In the genomic region with DNA sequence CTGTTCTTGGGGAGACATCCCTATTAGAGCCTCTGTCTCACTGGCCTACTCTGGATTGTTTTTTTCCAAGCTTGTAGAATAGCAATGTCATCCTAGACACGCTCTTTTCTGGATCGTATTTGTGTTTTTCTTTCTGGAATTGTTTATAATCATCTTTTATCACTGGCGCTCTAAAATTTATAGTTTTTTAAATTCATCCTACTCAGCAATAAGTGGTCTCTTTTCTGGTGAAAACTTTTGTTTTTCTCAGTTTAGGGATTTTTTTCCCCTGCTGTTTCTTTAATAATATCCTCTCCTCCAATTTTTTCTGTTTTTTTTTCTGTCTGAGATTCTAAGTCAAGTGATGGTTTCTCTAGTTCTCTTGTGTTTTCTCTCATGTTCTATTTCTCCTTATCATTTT, we compare ENCODE assay signal across 2 cellular contexts.
TF ChIP-seq lines count a peak whose summit lies in the region.

No MANE protein-coding gene starts in this region.

TF ChIP-seq in A549, 52 proteins besides CTCF, POLR2A, EP300 and RAD21:
- TF ChIP-seq MYC (IDR thresholded peaks at IDR 0.05; ENCODE audit: borderline replicate concordance, low read length) (no peak), HDAC2 (IDR thresholded peaks at IDR 0.05) (no peak), MAFK (IDR thresholded peaks at IDR 0.05; ENCODE audit: partially characterized antibody) (peak; percentile 55)

TF ChIP-seq in IMR-90, 13 proteins besides CTCF, POLR2A, EP300 and RAD21:
- TF ChIP-seq FOS (IDR thresholded peaks at IDR 0.05; ENCODE audit: low read depth, low read length): no peak
- no peak for TF ChIP-seq CEBPB (IDR thresholded peaks at IDR 0.05; ENCODE audit: low read depth, low read length)
- no peak for TF ChIP-seq RCOR1 (IDR thresholded peaks at IDR 0.05; ENCODE audit: insufficient replicate concordance, low read length)
- TF ChIP-seq CHD1 (IDR thresholded peaks at IDR 0.05; ENCODE audit: low read depth, low read length): no peak
- TF ChIP-seq, protein P1, sequence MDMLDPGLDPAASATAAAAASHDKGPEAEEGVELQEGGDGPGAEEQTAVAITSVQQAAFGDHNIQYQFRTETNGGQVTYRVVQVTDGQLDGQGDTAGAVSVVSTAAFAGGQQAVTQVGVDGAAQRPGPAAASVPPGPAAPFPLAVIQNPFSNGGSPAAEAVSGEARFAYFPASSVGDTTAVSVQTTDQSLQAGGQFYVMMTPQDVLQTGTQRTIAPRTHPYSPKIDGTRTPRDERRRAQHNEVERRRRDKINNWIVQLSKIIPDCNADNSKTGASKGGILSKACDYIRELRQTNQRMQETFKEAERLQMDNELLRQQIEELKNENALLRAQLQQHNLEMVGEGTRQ (IDR thresholded peaks at IDR 0.05; ENCODE audit: low read depth, low read length): no peak
- peak; percentile 58 for TF ChIP-seq MAFK (IDR thresholded peaks at IDR 0.05; ENCODE audit: low read depth, low read length)
TF ChIP-seq in IMR-90: peak in this region for 1.
